Comparison of ENCODE assay signal across 8 cellular contexts in the genomic region with DNA sequence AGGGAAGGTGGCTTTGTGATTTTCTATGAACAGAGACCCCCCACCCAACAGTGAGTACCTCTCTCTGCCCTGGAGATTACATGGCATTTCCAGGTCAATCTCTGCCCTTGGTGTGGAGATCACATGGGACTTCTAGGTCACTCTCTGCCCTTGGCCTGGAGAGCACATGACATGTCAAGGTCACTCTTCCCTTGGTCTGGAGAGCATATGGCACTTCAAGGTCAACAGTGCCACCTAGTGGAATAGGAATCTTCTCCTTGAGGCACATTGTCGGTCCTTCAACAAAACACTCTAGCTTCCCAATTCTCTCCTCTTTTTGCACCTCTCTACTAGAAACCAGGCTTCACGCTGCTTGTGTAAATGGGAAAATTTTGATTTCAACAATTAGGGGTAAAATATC.
DNase-seq lines count a peak whose midpoint lies in the region; ATAC-seq and TF ChIP-seq lines count a peak whose summit lies in the region.

No MANE protein-coding gene starts in this region.

- no peak overlapping the region for H3K4me3 Mint-ChIP-seq in WTC11
- H3K4me3 Mint-ChIP-seq in naive thymus-derived CD4-positive, alpha-beta T cell: no peak overlapping the region

- no peak overlapping the region for H3K9ac ChIP-seq in GM23248

- H3F3A ChIP-seq in GM23248 (ENCODE audit: insufficient read depth): no peaks in the 10 kb centered on the region

- H3K27ac Mint-ChIP-seq in WTC11: no peak overlapping the region; the same call in 1 of the 2 replicates
- no peak overlapping the region for H3K27ac Mint-ChIP-seq in naive thymus-derived CD4-positive, alpha-beta T cell

- CTCF ChIA-PET in WTC11 (lab: Charles Lee): interaction anchor here (0.7 to 1.6 kb wide), 7 partner anchors 32 to 687 kb away, joined by 3 to 6 read pairs (median 3); a partner anchor contains a TSS
- CTCF ChIA-PET in naive thymus-derived CD4-positive, alpha-beta T cell (lab: Charles Lee): no interaction called here

- H3K4me2 ChIP-seq in GM23248 (ENCODE audit: unreplicated experiment): no peak overlapping the region

- H3K36me3 Mint-ChIP-seq in WTC11: peaks cover 23% of the 10 kb centered on the region
- H3K36me3 Mint-ChIP-seq in naive thymus-derived CD4-positive, alpha-beta T cell: no peaks in the 10 kb centered on the region

- TF ChIP-seq CTCF in WTC11 (IDR thresholded peaks at IDR 0.05) (peak; percentile 71), lower lobe of right lung (IDR thresholded peaks at IDR 0.05) (peak; percentile 23)

- H4K20me1 ChIP-seq in GM23248 (ENCODE audit: insufficient read depth): no peaks in the 10 kb centered on the region

- H3K9me3 ChIP-seq in GM23248 (ENCODE audit: low read depth) (no peaks in the 10 kb centered on the region), lower lobe of right lung (no peaks in the 10 kb centered on the region)
- peaks cover 0 to 5% (median 0%) of the 10 kb centered on the region in 3 experiments for H3K9me3 ChIP-seq in naive thymus-derived CD4-positive, alpha-beta T cell (ENCODE audit: control insufficient read depth in 2 of 3, low read length in 3 of 3)

- in situ Hi-C loops in GM23248 (cut with MboI): loop anchor here (10.0 kb wide), 1 partner anchor 581 kb away; no protein-coding TSS in a partner anchor

- H3K79me2 ChIP-seq in GM23248 (ENCODE audit: insufficient read depth): no peaks in the 10 kb centered on the region

- H3K9me2 ChIP-seq in GM23248 (ENCODE audit: insufficient read depth): no peaks in the 10 kb centered on the region

- no peak overlapping the region for H2AFZ ChIP-seq in GM23248

- 0 out of 2 replicates have a peak, but pooled peaks cover 3% of the 10 kb centered on the region for H3K4me1 Mint-ChIP-seq in WTC11
- no peaks in the 10 kb centered on the region for H3K4me1 Mint-ChIP-seq in naive thymus-derived CD4-positive, alpha-beta T cell

- H3K4me3 ChIP-seq in GM23248 (no peak overlapping the region), lower lobe of right lung (no peak overlapping the region)
- no peak overlapping the region for H3K4me3 ChIP-seq in naive thymus-derived CD4-positive, alpha-beta T cell (ENCODE audit: low read length)

- POLR2A ChIA-PET in WTC11 (lab: Charles Lee): no interaction called here
- POLR2A ChIA-PET in naive thymus-derived CD4-positive, alpha-beta T cell (lab: Charles Lee): no interaction called here

- H3K27ac ChIP-seq in GM23248 (no peak overlapping the region), lower lobe of right lung (no peak overlapping the region)
- no peak overlapping the region for H3K27ac ChIP-seq in naive thymus-derived CD4-positive, alpha-beta T cell (ENCODE audit: low read depth, low read length)

- H3K9me3 Mint-ChIP-seq in WTC11: peaks cover 25% of the 10 kb centered on the region
- H3K9me3 Mint-ChIP-seq in naive thymus-derived CD4-positive, alpha-beta T cell: peaks cover 0 to 19% (median 10%) of the 10 kb centered on the region in 11 donors

- ATAC-seq in WTC11 (peak; percentile 97), lower lobe of right lung (peak; percentile 43 to 46)
- ATAC-seq in naive thymus-derived CD4-positive, alpha-beta T cell: no peak

- DNase-seq in SHP77 (lab: John Stamatoyannopoulos, UW) (peak; percentile 10 to 20), SHP77 treated with DMSO at 0.1 percent for 48 hours (lab: John Stamatoyannopoulos, UW) (no peak), GM23248 (peak; percentile 69), Kasumi-1 (lab: John Stamatoyannopoulos, UW) (peak; percentile 27), WTC11 (ENCODE audit: low spot score) (peak; percentile 46), lower lobe of right lung (no peak), retina (no peak)
- DNase-seq in naive thymus-derived CD4-positive, alpha-beta T cell: no peak

- intact Hi-C loops in lower lobe of right lung (cut with DNase I): no loop called here
- intact Hi-C loops in naive thymus-derived CD4-positive, alpha-beta T cell (cut with micrococcal nuclease): loop anchor here in 1 of 2 donors (5.0 kb wide), 1 partner anchor 584 kb away; no protein-coding TSS in a partner anchor

- H3K27me3 Mint-ChIP-seq in WTC11 (ENCODE audit: low read depth): peaks cover 2% of the 10 kb centered on the region; the same call in 1 of the 2 replicates
- H3K27me3 Mint-ChIP-seq in naive thymus-derived CD4-positive, alpha-beta T cell: no peaks in the 10 kb centered on the region

- WGBS in GM23248 (ENCODE audit: low coverage in 1 of 2, low lambda C conversion rate in 2 of 2, missing lambda C conversion rate in 2 of 2), 2 experiments: 0 to 9% methylated on average over 2 of the region's 2 CpGs

- H3K27me3 ChIP-seq in GM23248 (replicated peaks; ENCODE audit: insufficient read depth): no peaks in the 10 kb centered on the region
- H3K27me3 ChIP-seq in lower lobe of right lung (ENCODE audit: low read depth): no peaks in the 10 kb centered on the region
- H3K27me3 ChIP-seq in naive thymus-derived CD4-positive, alpha-beta T cell (ENCODE audit: control insufficient read depth in 2 of 2, insufficient read depth in 2 of 2, low read length in 2 of 2): no peaks in the 10 kb centered on the region

- H3K36me3 ChIP-seq in GM23248 (ENCODE audit: low read depth) (no peaks in the 10 kb centered on the region), lower lobe of right lung (no peaks in the 10 kb centered on the region)
- no peaks in the 10 kb centered on the region for H3K36me3 ChIP-seq in naive thymus-derived CD4-positive, alpha-beta T cell (ENCODE audit: control insufficient read depth in 2 of 3, insufficient read depth in 3 of 3, low read length in 3 of 3)

- H3K4me1 ChIP-seq in GM23248 (ENCODE audit: insufficient read depth) (no peaks in the 10 kb centered on the region), lower lobe of right lung (no peaks in the 10 kb centered on the region)
- H3K4me1 ChIP-seq in naive thymus-derived CD4-positive, alpha-beta T cell (ENCODE audit: control insufficient read depth in 2 of 2, insufficient read depth in 2 of 2, low read length in 2 of 2): no peaks in the 10 kb centered on the region

TF ChIP-seq in WTC11, 78 proteins besides CTCF, POLR2A, EP300 and RAD21 (continues in another document):
- TF ChIP-seq NFYB (CRISPR knock-in tag; conservative IDR thresholded peaks at IDR 0.05; ENCODE audit: low read depth): no peak
- no peak for TF ChIP-seq NFE2L1 (CRISPR knock-in tag; IDR thresholded peaks at IDR 0.05)
- TF ChIP-seq, protein P1, sequence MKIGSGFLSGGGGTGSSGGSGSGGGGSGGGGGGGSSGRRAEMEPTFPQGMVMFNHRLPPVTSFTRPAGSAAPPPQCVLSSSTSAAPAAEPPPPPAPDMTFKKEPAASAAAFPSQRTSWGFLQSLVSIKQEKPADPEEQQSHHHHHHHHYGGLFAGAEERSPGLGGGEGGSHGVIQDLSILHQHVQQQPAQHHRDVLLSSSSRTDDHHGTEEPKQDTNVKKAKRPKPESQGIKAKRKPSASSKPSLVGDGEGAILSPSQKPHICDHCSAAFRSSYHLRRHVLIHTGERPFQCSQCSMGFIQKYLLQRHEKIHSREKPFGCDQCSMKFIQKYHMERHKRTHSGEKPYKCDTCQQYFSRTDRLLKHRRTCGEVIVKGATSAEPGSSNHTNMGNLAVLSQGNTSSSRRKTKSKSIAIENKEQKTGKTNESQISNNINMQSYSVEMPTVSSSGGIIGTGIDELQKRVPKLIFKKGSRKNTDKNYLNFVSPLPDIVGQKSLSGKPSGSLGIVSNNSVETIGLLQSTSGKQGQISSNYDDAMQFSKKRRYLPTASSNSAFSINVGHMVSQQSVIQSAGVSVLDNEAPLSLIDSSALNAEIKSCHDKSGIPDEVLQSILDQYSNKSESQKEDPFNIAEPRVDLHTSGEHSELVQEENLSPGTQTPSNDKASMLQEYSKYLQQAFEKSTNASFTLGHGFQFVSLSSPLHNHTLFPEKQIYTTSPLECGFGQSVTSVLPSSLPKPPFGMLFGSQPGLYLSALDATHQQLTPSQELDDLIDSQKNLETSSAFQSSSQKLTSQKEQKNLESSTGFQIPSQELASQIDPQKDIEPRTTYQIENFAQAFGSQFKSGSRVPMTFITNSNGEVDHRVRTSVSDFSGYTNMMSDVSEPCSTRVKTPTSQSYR (CRISPR knock-in tag; IDR thresholded peaks at IDR 0.05): no peak
- no peak for TF ChIP-seq SMAD4 (CRISPR knock-in tag; IDR thresholded peaks at IDR 0.05)
- no peak for TF ChIP-seq RELA (CRISPR knock-in tag; IDR thresholded peaks at IDR 0.05; ENCODE audit: borderline replicate concordance)
- TF ChIP-seq, protein P2, sequence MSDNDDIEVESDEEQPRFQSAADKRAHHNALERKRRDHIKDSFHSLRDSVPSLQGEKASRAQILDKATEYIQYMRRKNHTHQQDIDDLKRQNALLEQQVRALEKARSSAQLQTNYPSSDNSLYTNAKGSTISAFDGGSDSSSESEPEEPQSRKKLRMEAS (CRISPR knock-in tag; IDR thresholded peaks at IDR 0.05): peak; percentile 45; the same call in 1 of the 2 replicates
- TF ChIP-seq, protein P3, sequence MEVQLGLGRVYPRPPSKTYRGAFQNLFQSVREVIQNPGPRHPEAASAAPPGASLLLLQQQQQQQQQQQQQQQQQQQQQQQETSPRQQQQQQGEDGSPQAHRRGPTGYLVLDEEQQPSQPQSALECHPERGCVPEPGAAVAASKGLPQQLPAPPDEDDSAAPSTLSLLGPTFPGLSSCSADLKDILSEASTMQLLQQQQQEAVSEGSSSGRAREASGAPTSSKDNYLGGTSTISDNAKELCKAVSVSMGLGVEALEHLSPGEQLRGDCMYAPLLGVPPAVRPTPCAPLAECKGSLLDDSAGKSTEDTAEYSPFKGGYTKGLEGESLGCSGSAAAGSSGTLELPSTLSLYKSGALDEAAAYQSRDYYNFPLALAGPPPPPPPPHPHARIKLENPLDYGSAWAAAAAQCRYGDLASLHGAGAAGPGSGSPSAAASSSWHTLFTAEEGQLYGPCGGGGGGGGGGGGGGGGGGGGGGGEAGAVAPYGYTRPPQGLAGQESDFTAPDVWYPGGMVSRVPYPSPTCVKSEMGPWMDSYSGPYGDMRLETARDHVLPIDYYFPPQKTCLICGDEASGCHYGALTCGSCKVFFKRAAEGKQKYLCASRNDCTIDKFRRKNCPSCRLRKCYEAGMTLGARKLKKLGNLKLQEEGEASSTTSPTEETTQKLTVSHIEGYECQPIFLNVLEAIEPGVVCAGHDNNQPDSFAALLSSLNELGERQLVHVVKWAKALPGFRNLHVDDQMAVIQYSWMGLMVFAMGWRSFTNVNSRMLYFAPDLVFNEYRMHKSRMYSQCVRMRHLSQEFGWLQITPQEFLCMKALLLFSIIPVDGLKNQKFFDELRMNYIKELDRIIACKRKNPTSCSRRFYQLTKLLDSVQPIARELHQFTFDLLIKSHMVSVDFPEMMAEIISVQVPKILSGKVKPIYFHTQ (CRISPR knock-in tag; IDR thresholded peaks at IDR 0.05): no peak

Comparison
In these comparisons a context has a peak if more than half of its experiments do, and no peak if none do; other contexts are left out.
1. DNase-seq: peak in SHP77 (2 of 2), GM23248 (single experiment), Kasumi-1 (2 of 2) and WTC11 (single experiment); none in SHP77 treated with DMSO at 0.1 percent for 48 hours (single experiment), lower lobe of right lung (single experiment), retina (single experiment) and naive thymus-derived CD4-positive, alpha-beta T cell (0 of 9).